Comparison of ENCODE assay signal across 19 cellular contexts in genomic region chr11:687751-688150, GRCh38.
DNase-seq lines count a peak whose midpoint lies in the region; ATAC-seq and TF ChIP-seq lines count a peak whose summit lies in the region.
"Had no signal": no experiment of that assay in that cellular context is flagged by ENCODE, and none has a peak within 500 bp of the region (broad histone marks: within the 10 kb centered on the region; RNA-seq: fewer than 3 reads in every experiment).

No MANE protein-coding gene starts in this region.

- peaks cover 20% of the 10 kb centered on the region for H4K20me1 ChIP-seq in Loucy (ENCODE audit: insufficient read depth, low read length, poor library complexity, severe bottlenecking)

- peaks cover 44% of the 10 kb centered on the region; the same call in 1 of the 2 replicates for H3K36me3 ChIP-seq in Loucy (ENCODE audit: insufficient read depth, low read length)

- peaks cover 41% of the 10 kb centered on the region for H3K36me3 Mint-ChIP-seq in central memory CD8-positive, alpha-beta T cell (ENCODE audit: insufficient read depth)
- H3K36me3 Mint-ChIP-seq in stimulated activated effector memory CD8-positive, alpha-beta T cell treated with anti-CD3 and anti-CD28 coated beads, Interleukin-12 subunit alpha, Interleukin-12 subunit beta, amount 100 ng/mL, for 72 hours = peaks cover 80% of the 10 kb centered on the region

- no peak for DNase-seq in central memory CD8-positive, alpha-beta T cell (ENCODE audit: low spot score in 2 of 2)
- DNase-seq in stimulated activated effector memory CD8-positive, alpha-beta T cell treated with anti-CD3 and anti-CD28 coated beads, Interleukin-12 subunit alpha, Interleukin-12 subunit beta, amount 100 ng/mL, for 72 hours (ENCODE audit: low spot score in 2 of 2) = no peak
- no peak for DNase-seq in activated T-cell treated with anti-CD3 and anti-CD28 coated beads, Interleukin-2, amount 50 U/mL, for 48 hours
- DNase-seq in foreskin melanocyte = no peak
- DNase-seq: 8988T; ACHN; BE2C; C1 segment of cervical spinal cord; Calu3; CD4-positive, CD25-positive, alpha-beta regulatory T cell; CD8-positive, alpha-beta memory T cell; COR-L47; DMS79 treated with DMSO at 0.1 percent for 48 hours; GF-D8 had no signal

- H3K9ac ChIP-seq in Loucy (ENCODE audit: low read depth, low read length, poor library complexity, severe bottlenecking) = no peak overlapping the region
- H3K9ac ChIP-seq: BLaER1 had no signal

- peak overlapping the region; percentile 80 for H3K27ac Mint-ChIP-seq in central memory CD8-positive, alpha-beta T cell (ENCODE audit: low read depth)
- H3K27ac Mint-ChIP-seq in stimulated activated effector memory CD8-positive, alpha-beta T cell treated with anti-CD3 and anti-CD28 coated beads, Interleukin-12 subunit alpha, Interleukin-12 subunit beta, amount 100 ng/mL, for 72 hours = peak overlapping the region; percentile 29
- H3K27ac Mint-ChIP-seq: CD14-positive monocyte; CD4-positive, CD25-positive, alpha-beta regulatory T cell had no signal

- H3K27me3 Mint-ChIP-seq in central memory CD8-positive, alpha-beta T cell = no peaks in the 10 kb centered on the region
- H3K27me3 Mint-ChIP-seq: CD4-positive, alpha-beta memory T cell; CD4-positive, CD25-positive, alpha-beta regulatory T cell; CD8-positive, alpha-beta memory T cell had no signal

- no peaks in the 10 kb centered on the region for H3K9me2 ChIP-seq in Loucy (replicated peaks; ENCODE audit: low read depth, low read length)

- peaks cover 4% of the 10 kb centered on the region; the same call in 1 of the 2 replicates for H3F3A ChIP-seq in Loucy (ENCODE audit: low read depth)

- no peak for ATAC-seq in central memory CD8-positive, alpha-beta T cell (replicated peaks; ENCODE audit: extremely low read depth, poor library complexity, severe bottlenecking)
- ATAC-seq in stimulated activated effector memory CD8-positive, alpha-beta T cell treated with anti-CD3 and anti-CD28 coated beads, Interleukin-12 subunit alpha, Interleukin-12 subunit beta, amount 100 ng/mL, for 72 hours = no peak
- ATAC-seq in GM19351 (IDR thresholded peaks at IDR 0.05; ENCODE audit: unreplicated experiment) = no peak

- no peak overlapping the region for H2AFZ ChIP-seq in Loucy (ENCODE audit: low read length)

- peaks cover 40% of the 10 kb centered on the region for H3K4me1 ChIP-seq in Loucy (ENCODE audit: insufficient read depth, low read length, poor library complexity, severe bottlenecking)
- H3K4me1 ChIP-seq: BE2C had no signal

- no peak for TF ChIP-seq CTCF in Loucy (conservative IDR thresholded peaks at IDR 0.05; ENCODE audit: low read length)

- no peaks in the 10 kb centered on the region for H3K9me3 Mint-ChIP-seq in central memory CD8-positive, alpha-beta T cell
- no peaks in the 10 kb centered on the region for H3K9me3 Mint-ChIP-seq in stimulated activated effector memory CD8-positive, alpha-beta T cell treated with anti-CD3 and anti-CD28 coated beads, Interleukin-12 subunit alpha, Interleukin-12 subunit beta, amount 100 ng/mL, for 72 hours
- H3K9me3 Mint-ChIP-seq: CD4-positive, CD25-positive, alpha-beta regulatory T cell; CD8-positive, alpha-beta memory T cell had no signal

- H3K4me2 ChIP-seq in Loucy (ENCODE audit: low read depth, low read length, poor library complexity, severe bottlenecking) = peak overlapping the region; percentile 48

- H3K9me3 ChIP-seq in Loucy (ENCODE audit: insufficient read depth, low read depth, low read length) = no peaks in the 10 kb centered on the region
- H3K9me3 ChIP-seq: BE2C, BLaER1 had no signal

- H3K4me1 Mint-ChIP-seq in central memory CD8-positive, alpha-beta T cell = peaks cover 14% of the 10 kb centered on the region
- H3K4me1 Mint-ChIP-seq in stimulated activated effector memory CD8-positive, alpha-beta T cell treated with anti-CD3 and anti-CD28 coated beads, Interleukin-12 subunit alpha, Interleukin-12 subunit beta, amount 100 ng/mL, for 72 hours = peaks cover 15% of the 10 kb centered on the region

- no peak overlapping the region for H3K4me3 ChIP-seq in Loucy (ENCODE audit: low read length, poor library complexity, severe bottlenecking)
- H3K4me3 ChIP-seq: BLaER1 had no signal

- no peaks in the 10 kb centered on the region for H3K27me3 ChIP-seq in Loucy (ENCODE audit: insufficient read depth, low read length, poor library complexity, severe bottlenecking)
- H3K27me3 ChIP-seq: BE2C, BLaER1 had no signal

- peaks cover 33% of the 10 kb centered on the region for H3K79me2 ChIP-seq in Loucy (ENCODE audit: insufficient read depth, low read length)

- H3K4me3 Mint-ChIP-seq in central memory CD8-positive, alpha-beta T cell = no peak overlapping the region
- H3K4me3 Mint-ChIP-seq in stimulated activated effector memory CD8-positive, alpha-beta T cell treated with anti-CD3 and anti-CD28 coated beads, Interleukin-12 subunit alpha, Interleukin-12 subunit beta, amount 100 ng/mL, for 72 hours = no peak overlapping the region
- H3K4me3 Mint-ChIP-seq: CD14-positive monocyte; CD4-positive, alpha-beta memory T cell; CD4-positive, CD25-positive, alpha-beta regulatory T cell had no signal
